18 cellular contexts compared by ENCODE assay signal in genomic region chr15:86772369-86773059, GRCh38.
"Had no signal": no experiment of that assay in that cellular context is flagged by ENCODE, and none has a peak within 500 bp of the region (broad histone marks: within the 10 kb centered on the region; RNA-seq: fewer than 3 reads in every experiment).

No MANE protein-coding gene starts in this region.

- H3K9me3 Mint-ChIP-seq: activated naive CD4-positive, alpha-beta T cell treated with anti-CD3 and anti-CD28 coated beads, Interleukin-2, amount 10 ng/mL, durations not matched to agents 7 days and 5 days; activated T-helper 2 cell treated with anti-CD3 and anti-CD28 coated beads, Interferon-gamma antibody, Interleukin-2, Interleukin-4, amounts not matched to agents 10 μg/mL and 5 μg/mL and 100 μg/mL, durations not matched to agents 14 hours and 24 hours and 36 hours; T-cell had no signal

- H3K4me3 ChIP-seq: esophagus muscularis mucosa, SK-N-MC, stomach, vagina had no signal

- H3K27ac Mint-ChIP-seq: activated naive CD4-positive, alpha-beta T cell treated with anti-CD3 and anti-CD28 coated beads, Interleukin-2, amount 10 ng/mL, durations not matched to agents 7 days and 5 days; activated T-helper 2 cell treated with anti-CD3 and anti-CD28 coated beads, Interferon-gamma antibody, Interleukin-2, Interleukin-4, amounts not matched to agents 10 μg/mL and 5 μg/mL and 100 μg/mL, durations not matched to agents 14 hours and 24 hours and 36 hours; immature natural killer cell; memory B cell; natural killer cell treated with Interleukin-12 subunit alpha and Interleukin-12 subunit beta and Interleukin-15 and Interleukin-18, amount 100 ng/mL, for 72 hours; T-cell had no signal

- H3K4me3 Mint-ChIP-seq: activated naive CD4-positive, alpha-beta T cell treated with anti-CD3 and anti-CD28 coated beads, Interleukin-2, amount 10 ng/mL, durations not matched to agents 7 days and 5 days; immature natural killer cell; memory B cell; natural killer cell treated with Interleukin-12 subunit alpha and Interleukin-12 subunit beta and Interleukin-15 and Interleukin-18, amount 100 ng/mL, for 72 hours; T-cell had no signal

- H3K4me1 Mint-ChIP-seq: activated naive CD4-positive, alpha-beta T cell treated with anti-CD3 and anti-CD28 coated beads, Interleukin-2, amount 10 ng/mL, durations not matched to agents 7 days and 5 days; immature natural killer cell; memory B cell; T-cell had no signal

- H3K27me3 Mint-ChIP-seq: activated naive CD4-positive, alpha-beta T cell treated with anti-CD3 and anti-CD28 coated beads, Interleukin-2, amount 10 ng/mL, durations not matched to agents 7 days and 5 days; memory B cell had no signal

- DNase-seq: activated CD4-positive, CD25-positive, alpha-beta regulatory T cell treated with anti-CD3 and anti-CD28 coated beads, Interleukin-2, amount 50 U/mL, for 72 hours; activated naive CD4-positive, alpha-beta T cell treated with anti-CD3 and anti-CD28 coated beads, Interleukin-2, amount 10 ng/mL, durations not matched to agents 7 days and 5 days; activated T-cell treated with anti-CD3 and anti-CD28 coated beads, Interleukin-2, amount 50 U/mL, for 1 hour; foreskin melanocyte; immature natural killer cell; nucleus accumbens; posterior cingulate gyrus; right cardiac atrium; stimulated activated CD4-positive, alpha-beta T cell treated with anti-CD3 and anti-CD28 coated beads, Interleukin-1b, Interleukin-23, amount 100 ng/mL, for 48 hours; stomach; T-cell; T-helper 9 cell had no signal

- H3K36me3 Mint-ChIP-seq: activated naive CD4-positive, alpha-beta T cell treated with anti-CD3 and anti-CD28 coated beads, Interleukin-2, amount 10 ng/mL, durations not matched to agents 7 days and 5 days; immature natural killer cell; memory B cell; natural killer cell treated with Interleukin-12 subunit alpha and Interleukin-12 subunit beta and Interleukin-15 and Interleukin-18, amount 100 ng/mL, for 72 hours; T-cell had no signal
